ENCODE assay signal across 3 cellular contexts in the genomic region with DNA sequence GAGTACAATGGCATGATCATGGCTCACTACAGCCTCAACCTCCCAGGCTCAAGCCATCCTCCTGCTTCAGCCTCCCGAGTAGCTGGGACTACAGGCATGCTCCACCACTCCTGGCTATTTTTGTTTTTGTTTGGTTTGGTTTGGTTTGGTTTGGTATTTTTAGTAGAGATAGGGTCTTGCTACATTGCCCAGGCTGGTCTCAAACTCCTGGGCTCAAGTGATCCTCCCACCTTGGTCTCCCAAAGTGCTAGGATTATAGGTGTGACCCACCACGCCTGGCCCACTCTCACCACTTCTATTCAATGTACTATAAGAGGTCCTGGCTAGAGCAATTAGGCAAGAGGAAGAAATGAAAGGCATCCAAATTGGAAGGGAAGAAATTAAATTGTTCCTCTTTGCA.
A peak's percentile ranks its signal among the peaks of the same experiment; 100 is the strongest.
TF ChIP-seq lines count a peak whose summit lies in the region.

No MANE protein-coding gene starts in this region.

TF ChIP-seq in HEK293, 187 proteins besides CTCF, POLR2A, EP300 and RAD21:
- TF ChIP-seq ZNF121 (tag by site-specific recombination; IDR thresholded peaks at IDR 0.05) = peak; percentile 85
TF ChIP-seq in HEK293: peak in this region for 1; not testable (repeated sequence) for 186.

TF ChIP-seq in K562, 482 proteins besides CTCF, POLR2A, EP300 and RAD21:
- TF ChIP-seq ZNF121 (CRISPR knock-in tag; conservative IDR thresholded peaks at IDR 0.05) = peak; percentile 68
TF ChIP-seq in K562: peak in this region for 1; not testable (repeated sequence) for 481.

TF ChIP-seq in HepG2, 621 proteins besides CTCF, POLR2A, EP300 and RAD21:
- peak; percentile 52 for TF ChIP-seq ZNF121 (CRISPR knock-in tag; IDR thresholded peaks at IDR 0.05)
TF ChIP-seq in HepG2: peak in this region for 1; not testable (repeated sequence) for 620.
